8 cellular contexts compared by ENCODE assay signal in genomic region chr9:71910602-71911060, GRCh38. TPM values are rescaled to one million over a fixed set of nuclear protein-coding genes. Genes with fewer than 3 reads are reported as not detected.
DNase-seq lines count a peak whose midpoint lies in the region; ATAC-seq and TF ChIP-seq lines count a peak whose summit lies in the region.

No MANE protein-coding gene starts in this region.

- TF ChIP-seq CTCF in fibroblast of lung (conservative IDR thresholded peaks at IDR 0.05 in 1 of 2, IDR thresholded peaks at IDR 0.05 in 1 of 2; ENCODE audit: low read depth in 1 of 2, low read length in 2 of 2): no peak

- no peaks in the 10 kb centered on the region for H4K20me1 ChIP-seq in fibroblast of lung (ENCODE audit: control insufficient read depth, extremely low read depth, insufficient read depth, low read length)

- peak overlapping the region; percentile 66 for H3K4me3 ChIP-seq in SJSA1
- H3K4me3 ChIP-seq in fibroblast of lung (replicated peaks in 1 of 4; ENCODE audit: control extremely low read depth in 1 of 4, insufficient read depth in 1 of 4, low read depth in 3 of 4, low read length in 4 of 4): peak overlapping the region; percentile 75 to 93 (median 90)

- H3K9me3 Mint-ChIP-seq in activated CD8-positive, alpha-beta memory T cell treated with anti-CD3 and anti-CD28 coated beads, Interleukin-2, amount 10 ng/mL, durations not matched to agents 7 days and 5 days (ENCODE audit: low read depth): no peaks in the 10 kb centered on the region

- H3K4me2 ChIP-seq in fibroblast of lung (ENCODE audit: extremely low read depth, insufficient read depth, low read length): peak overlapping the region; percentile 54

- no peaks in the 10 kb centered on the region; the same call in 1 of the 2 replicates for H3K27me3 ChIP-seq in SJSA1 (replicated peaks)
- no peaks in the 10 kb centered on the region for H3K27me3 ChIP-seq in fibroblast of lung (ENCODE audit: control insufficient read depth, insufficient read depth, low read length)

- H3K27ac ChIP-seq in SJSA1 (peak overlapping the region; percentile 10; the same call in 1 of the 2 replicates), fibroblast of lung (ENCODE audit: insufficient read depth, low read length) (peak overlapping the region; percentile 88)

- peak overlapping the region; percentile 78 for H3K9ac ChIP-seq in fibroblast of lung (ENCODE audit: insufficient read depth, low read length)

- no peak for ATAC-seq in activated CD8-positive, alpha-beta memory T cell treated with anti-CD3 and anti-CD28 coated beads, Interleukin-2, amount 10 ng/mL, durations not matched to agents 7 days and 5 days
- peak; percentile 17 for ATAC-seq in HG02938 (IDR thresholded peaks at IDR 0.05; ENCODE audit: unreplicated experiment)

- H3K36me3 Mint-ChIP-seq in activated CD8-positive, alpha-beta memory T cell treated with anti-CD3 and anti-CD28 coated beads, Interleukin-2, amount 10 ng/mL, durations not matched to agents 7 days and 5 days: peaks cover 14% of the 10 kb centered on the region

- H3K27me3 Mint-ChIP-seq in activated CD8-positive, alpha-beta memory T cell treated with anti-CD3 and anti-CD28 coated beads, Interleukin-2, amount 10 ng/mL, durations not matched to agents 7 days and 5 days: no peaks in the 10 kb centered on the region

- H3K9me3 ChIP-seq in SJSA1 (replicated peaks) (no peaks in the 10 kb centered on the region), fibroblast of lung (ENCODE audit: control insufficient read depth, insufficient read depth, low read depth, low read length) (no peaks in the 10 kb centered on the region)

- intact Hi-C loops in posterior vena cava (cut with DNase I): no loop called here

- CTCF ChIA-PET in activated CD8-positive, alpha-beta memory T cell treated with anti-CD3 and anti-CD28 coated beads, Interleukin-2, amount 10 ng/mL, durations not matched to agents 7 days and 5 days (lab: Charles Lee): interaction anchor here (1.0 to 1.9 kb wide), 6 partner anchors 12 to 104 kb away, joined by 4 to 11 read pairs (median 7); no protein-coding TSS in a partner anchor

- peaks cover 76% of the 10 kb centered on the region for H3K79me2 ChIP-seq in fibroblast of lung (ENCODE audit: control insufficient read depth, insufficient read depth, low read length)

- peaks cover 15% of the 10 kb centered on the region for H3K4me1 ChIP-seq in SJSA1 (replicated peaks)
- peaks cover 4% of the 10 kb centered on the region for H3K4me1 ChIP-seq in fibroblast of lung (ENCODE audit: control insufficient read depth, extremely low read depth, insufficient read depth, low read length)

- H3K4me3 Mint-ChIP-seq in activated CD8-positive, alpha-beta memory T cell treated with anti-CD3 and anti-CD28 coated beads, Interleukin-2, amount 10 ng/mL, durations not matched to agents 7 days and 5 days: peak overlapping the region; percentile 95

- DNase-seq in activated CD8-positive, alpha-beta memory T cell treated with anti-CD3 and anti-CD28 coated beads, Interleukin-2, amount 10 ng/mL, durations not matched to agents 7 days and 5 days: peak; percentile 61
- DNase-seq in activated CD8-positive, alpha-beta memory T cell treated with anti-CD3 and anti-CD28 coated beads, Interleukin-2, amount 50 U/mL, for 48 hours: no peak
- DNase-seq in SJSA1 (ENCODE audit: low read depth in 1 of 2, low spot score in 2 of 2) (no peak), fibroblast of lung (ENCODE audit: low read depth in 2 of 2) (no peak), posterior vena cava (ENCODE audit: low spot score) (peak; percentile 85), SW480 (ENCODE audit: low spot score) (no peak), ureter (ENCODE audit: low spot score) (no peak)

- peaks cover 64% of the 10 kb centered on the region for H3K4me1 Mint-ChIP-seq in activated CD8-positive, alpha-beta memory T cell treated with anti-CD3 and anti-CD28 coated beads, Interleukin-2, amount 10 ng/mL, durations not matched to agents 7 days and 5 days

- peak overlapping the region; percentile 93 for H2AFZ ChIP-seq in fibroblast of lung (ENCODE audit: low read length)

- H3K36me3 ChIP-seq in SJSA1: peaks cover 4% of the 10 kb centered on the region; the same call in 1 of the 2 replicates
- no peaks in the 10 kb centered on the region for H3K36me3 ChIP-seq in fibroblast of lung (ENCODE audit: control insufficient read depth, insufficient read depth, low read length)

- peak overlapping the region; percentile 99 for H3K27ac Mint-ChIP-seq in activated CD8-positive, alpha-beta memory T cell treated with anti-CD3 and anti-CD28 coated beads, Interleukin-2, amount 10 ng/mL, durations not matched to agents 7 days and 5 days

RNA-seq across cellular contexts. Expression of gene ABHD17B, which starts 0.4 kb away (rescaled TPM):
- total RNA-seq in activated CD8-positive, alpha-beta memory T cell treated with anti-CD3 and anti-CD28 coated beads, Interleukin-2, amount 10 ng/mL, durations not matched to agents 7 days and 5 days: 10 to 100 TPM; 27.0 to 35.7 TPM
- total RNA-seq in SJSA1 (2014; rRNA removed; shearing (Covaris generic)): 11.3 and 13.7 TPM in 2 replicates
- 17.7 and 20.6 TPM in 2 replicates for total RNA-seq in fibroblast of lung
- 14.6 and 15.4 TPM in 2 replicates for polyA plus RNA-seq in fibroblast of lung
- 7.4 and 9.4 TPM in 2 replicates for polyA plus RNA-seq in fibroblast of lung (2012)
- 2.1 and 4.2 TPM in 2 replicates for polyA minus RNA-seq in fibroblast of lung (ENCODE audit: low replicate concordance)
- 10 to 100 TPM; 11.4 to 22.8 TPM for total RNA-seq in posterior vena cava
- 22.3 TPM for total RNA-seq in ureter

RNA-seq across cellular contexts. Expression of gene C9orf85, which starts 0.8 kb away (rescaled TPM):
- 10 to 100 TPM in 1 of 2 experiments, 1 to 10 TPM in 1; 9.8 to 13.0 TPM for total RNA-seq in activated CD8-positive, alpha-beta memory T cell treated with anti-CD3 and anti-CD28 coated beads, Interleukin-2, amount 10 ng/mL, durations not matched to agents 7 days and 5 days
- 12.2 and 13.2 TPM in 2 replicates for total RNA-seq in SJSA1 (2014; rRNA removed; shearing (Covaris generic))
- total RNA-seq in fibroblast of lung (13.4 and 17.3 TPM in 2 replicates), posterior vena cava (1 to 10 TPM; 9.2 to 9.9 TPM), ureter (18.5 TPM)
- 21.7 and 22.5 TPM in 2 replicates for polyA plus RNA-seq in fibroblast of lung
- polyA plus RNA-seq in fibroblast of lung (2012): 10.9 and 12.8 TPM in 2 replicates
- 2.5 and 7.0 TPM in 2 replicates for polyA minus RNA-seq in fibroblast of lung (ENCODE audit: low replicate concordance)

Comparison
In these comparisons a context has a peak if more than half of its experiments do, and no peak if none do; other contexts are left out.
1. DNase-seq: peak in activated CD8-positive, alpha-beta memory T cell treated with anti-CD3 and anti-CD28 coated beads, Interleukin-2, amount 10 ng/mL, durations not matched to agents 7 days and 5 days (single experiment) and posterior vena cava (single experiment); none in activated CD8-positive, alpha-beta memory T cell treated with anti-CD3 and anti-CD28 coated beads, Interleukin-2, amount 50 U/mL, for 48 hours (single experiment), SJSA1 (0 of 2), fibroblast of lung (0 of 2), SW480 (single experiment) and ureter (single experiment).